Comparison of ENCODE assay signal across 22 cellular contexts in genomic region chr1:21106238-21106637, GRCh38.
DNase-seq lines count a peak whose midpoint lies in the region; ATAC-seq and TF ChIP-seq lines count a peak whose summit lies in the region.
"Had no signal": no experiment of that assay in that cellular context is flagged by ENCODE, and none has a peak within 500 bp of the region (broad histone marks: within the 10 kb centered on the region; RNA-seq: fewer than 3 reads in every experiment).

No MANE protein-coding gene starts in this region.

- H3K4me1 ChIP-seq in breast epithelium (no peaks in the 10 kb centered on the region), cardiac muscle cell (ENCODE audit: low read depth) (peaks cover 11% of the 10 kb centered on the region), endodermal cell (ENCODE audit: control insufficient read depth, insufficient read depth, low read length) (no peaks in the 10 kb centered on the region)
- H3K4me1 ChIP-seq in CD4-positive, CD25-positive, alpha-beta regulatory T cell (ENCODE audit: control insufficient read depth, insufficient read depth, low read length, poor library complexity, severe bottlenecking) = no peaks in the 10 kb centered on the region
- H3K4me1 ChIP-seq: BLaER1 had no signal

- H3K4me3 Mint-ChIP-seq in MCF 10A (ENCODE audit: unreplicated experiment) = no peak overlapping the region
- H3K4me3 Mint-ChIP-seq in CD4-positive, CD25-positive, alpha-beta regulatory T cell = no peak overlapping the region
- no peak overlapping the region for H3K4me3 Mint-ChIP-seq in endodermal cell
- H3K4me3 Mint-ChIP-seq: B cell; CD4-positive, alpha-beta T cell; CD8-positive, alpha-beta memory T cell had no signal

- H3K9me3 ChIP-seq in breast epithelium (no peaks in the 10 kb centered on the region), cardiac muscle cell (ENCODE audit: low read depth) (no peaks in the 10 kb centered on the region), endodermal cell (ENCODE audit: control insufficient read depth, low read length) (no peaks in the 10 kb centered on the region)
- H3K9me3 ChIP-seq in CD4-positive, CD25-positive, alpha-beta regulatory T cell (ENCODE audit: control insufficient read depth in 2 of 2, low read length in 2 of 2) = no peaks in the 10 kb centered on the region
- H3K9me3 ChIP-seq: BLaER1 had no signal

- ATAC-seq in CD4-positive, CD25-positive, alpha-beta regulatory T cell (ENCODE audit: low read depth in 2 of 2) = no peak
- ATAC-seq: GM12878 had no signal

- H3K27ac ChIP-seq in breast epithelium (no peak overlapping the region), cardiac muscle cell (peak overlapping the region; percentile 51), endodermal cell (ENCODE audit: low read depth, low read length) (no peak overlapping the region)
- no peak overlapping the region for H3K27ac ChIP-seq in CD4-positive, CD25-positive, alpha-beta regulatory T cell (ENCODE audit: insufficient read depth, low read length, poor library complexity, severe bottlenecking)
- H3K27ac ChIP-seq: 22Rv1, BLaER1, C4-2B, GM23248 had no signal

- H3K4me1 Mint-ChIP-seq in MCF 10A (ENCODE audit: insufficient read depth, unreplicated experiment) (peaks cover 5% of the 10 kb centered on the region), endodermal cell (peaks cover 18% of the 10 kb centered on the region)
- peaks cover 0 to 10% (median 3%) of the 10 kb centered on the region in 4 donors for H3K4me1 Mint-ChIP-seq in CD4-positive, CD25-positive, alpha-beta regulatory T cell
- H3K4me1 Mint-ChIP-seq: B cell had no signal

- peaks cover 40% of the 10 kb centered on the region for H3K36me3 Mint-ChIP-seq in MCF 10A (ENCODE audit: insufficient read depth, unreplicated experiment)
- peaks cover 24% of the 10 kb centered on the region for H3K36me3 Mint-ChIP-seq in CD4-positive, CD25-positive, alpha-beta regulatory T cell
- peaks cover 38% of the 10 kb centered on the region for H3K36me3 Mint-ChIP-seq in endodermal cell (ENCODE audit: low read depth)

- no peak for TF ChIP-seq POLR2A in breast epithelium (IDR thresholded peaks at IDR 0.05)

- no peaks in the 10 kb centered on the region for H3K9me3 Mint-ChIP-seq in MCF 10A (ENCODE audit: unreplicated experiment)
- peaks cover 0 to 1% (median 0%) of the 10 kb centered on the region in 7 donors for H3K9me3 Mint-ChIP-seq in CD4-positive, CD25-positive, alpha-beta regulatory T cell
- H3K9me3 Mint-ChIP-seq in endodermal cell = no peaks in the 10 kb centered on the region
- H3K9me3 Mint-ChIP-seq: CD4-positive, alpha-beta T cell; CD8-positive, alpha-beta memory T cell had no signal

- H3K36me3 ChIP-seq in breast epithelium (no peaks in the 10 kb centered on the region), cardiac muscle cell (peaks cover 4% of the 10 kb centered on the region), endodermal cell (ENCODE audit: control insufficient read depth, insufficient read depth, low read length) (peaks cover 30% of the 10 kb centered on the region)
- peaks cover 2% of the 10 kb centered on the region for H3K36me3 ChIP-seq in CD4-positive, CD25-positive, alpha-beta regulatory T cell (ENCODE audit: control insufficient read depth, insufficient read depth, low read length)

- DNase-seq in MCF 10A (ENCODE audit: unreplicated experiment) (no peak), breast epithelium (ENCODE audit: low spot score in 2 of 2) (no peak), cardiac muscle cell (ENCODE audit: low read depth in 1 of 2, low spot score in 1 of 2) (peak in 1 of 2 donors; percentile 38), cardiac septum (ENCODE audit: low spot score) (no peak), endodermal cell (no peak), germinal center (ENCODE audit: low spot score) (no peak)
- DNase-seq in CD4-positive, CD25-positive, alpha-beta regulatory T cell = no peak
- DNase-seq in activated CD4-positive, CD25-positive, alpha-beta regulatory T cell (lab: John Stamatoyannopoulos, UW) = no peak
- DNase-seq: CD4-positive, alpha-beta T cell; CD8-positive, alpha-beta memory T cell; DMS 273 treated with DMSO at 0.1 percent for 48 hours; DMS79; EL; GDM1; GM23248; H7; HCEC 1CT had no signal

- no peak overlapping the region for H3K9ac ChIP-seq in endodermal cell (ENCODE audit: extremely low read depth, low read length, poor library complexity, severe bottlenecking)
- H3K9ac ChIP-seq: BLaER1, GM23248 had no signal

- H3K4me3 ChIP-seq in breast epithelium = no peak overlapping the region
- no peak overlapping the region for H3K4me3 ChIP-seq in cardiac muscle cell
- no peak overlapping the region for H3K4me3 ChIP-seq in CD4-positive, CD25-positive, alpha-beta regulatory T cell (ENCODE audit: low read depth, low read length)
- H3K4me3 ChIP-seq in endodermal cell (ENCODE audit: low read length) = peak overlapping the region; percentile 50
- H3K4me3 ChIP-seq: BLaER1, GM12878, GM23248 had no signal

- intact Hi-C loops in MCF 10A (cut with micrococcal nuclease) = no loop called here
- intact Hi-C loops in breast epithelium (cut with DNase I; ENCODE audit: low total_unique reads) = no loop called here
- intact Hi-C loops in cardiac septum (cut with DNase I) = no loop called here

- BruUV-seq in MCF 10A (replicated peaks; lab: Mats Ljungman, UMichigan) = no TSS peak

- CTCF ChIA-PET in MCF 10A (lab: Yijun Ruan, JAX) = interaction anchor here (0.6 to 1.2 kb wide), 2 partner anchors 17 to 89 kb away, joined by 3 read pairs; no protein-coding TSS in a partner anchor

- POLR2A ChIA-PET in MCF 10A (lab: Yijun Ruan, JAX) = interaction anchor here (0.6 kb wide), 1 partner anchor 51 kb away, joined by 3 read pairs; no protein-coding TSS in a partner anchor

- 90 to 97% methylated on average over 2 of the region's 2 CpGs for WGBS in endodermal cell (ENCODE audit: insufficient coverage in 1 of 2, insufficient read length in 1 of 2), 2 experiments

- H3K27me3 ChIP-seq in breast epithelium (no peaks in the 10 kb centered on the region), cardiac muscle cell (no peaks in the 10 kb centered on the region), endodermal cell (ENCODE audit: control insufficient read depth, insufficient read depth, low read length, poor library complexity, severe bottlenecking) (no peaks in the 10 kb centered on the region)
- no peaks in the 10 kb centered on the region for H3K27me3 ChIP-seq in CD4-positive, CD25-positive, alpha-beta regulatory T cell (ENCODE audit: control insufficient read depth, insufficient read depth, low read length)
- H3K27me3 ChIP-seq: BLaER1 had no signal

- no peaks in the 10 kb centered on the region for H3K27me3 Mint-ChIP-seq in MCF 10A (ENCODE audit: insufficient read depth, unreplicated experiment)
- H3K27me3 Mint-ChIP-seq in CD4-positive, CD25-positive, alpha-beta regulatory T cell = no peaks in the 10 kb centered on the region
- no peaks in the 10 kb centered on the region for H3K27me3 Mint-ChIP-seq in endodermal cell (ENCODE audit: insufficient read depth)
- H3K27me3 Mint-ChIP-seq: B cell; CD4-positive, alpha-beta T cell; CD8-positive, alpha-beta memory T cell had no signal

- TF ChIP-seq CTCF in MCF 10A (IDR thresholded peaks at IDR 0.05; ENCODE audit: unreplicated experiment) (no peak), breast epithelium (IDR thresholded peaks at IDR 0.05) (no peak), cardiac muscle cell (IDR thresholded peaks at IDR 0.05; ENCODE audit: low read depth, low read length) (no peak), endodermal cell (conservative IDR thresholded peaks at IDR 0.05) (no peak)

- peak overlapping the region; percentile 22 for H3K27ac Mint-ChIP-seq in MCF 10A (ENCODE audit: low read depth, unreplicated experiment)
- peak overlapping the region in 2 of 3 donors; percentile 2 to 38 for H3K27ac Mint-ChIP-seq in CD4-positive, CD25-positive, alpha-beta regulatory T cell
- H3K27ac Mint-ChIP-seq in endodermal cell = no peak overlapping the region
- H3K27ac Mint-ChIP-seq: B cell; CD4-positive, alpha-beta T cell had no signal
